ENCODE assay signal across 2 cellular contexts in the genomic region with DNA sequence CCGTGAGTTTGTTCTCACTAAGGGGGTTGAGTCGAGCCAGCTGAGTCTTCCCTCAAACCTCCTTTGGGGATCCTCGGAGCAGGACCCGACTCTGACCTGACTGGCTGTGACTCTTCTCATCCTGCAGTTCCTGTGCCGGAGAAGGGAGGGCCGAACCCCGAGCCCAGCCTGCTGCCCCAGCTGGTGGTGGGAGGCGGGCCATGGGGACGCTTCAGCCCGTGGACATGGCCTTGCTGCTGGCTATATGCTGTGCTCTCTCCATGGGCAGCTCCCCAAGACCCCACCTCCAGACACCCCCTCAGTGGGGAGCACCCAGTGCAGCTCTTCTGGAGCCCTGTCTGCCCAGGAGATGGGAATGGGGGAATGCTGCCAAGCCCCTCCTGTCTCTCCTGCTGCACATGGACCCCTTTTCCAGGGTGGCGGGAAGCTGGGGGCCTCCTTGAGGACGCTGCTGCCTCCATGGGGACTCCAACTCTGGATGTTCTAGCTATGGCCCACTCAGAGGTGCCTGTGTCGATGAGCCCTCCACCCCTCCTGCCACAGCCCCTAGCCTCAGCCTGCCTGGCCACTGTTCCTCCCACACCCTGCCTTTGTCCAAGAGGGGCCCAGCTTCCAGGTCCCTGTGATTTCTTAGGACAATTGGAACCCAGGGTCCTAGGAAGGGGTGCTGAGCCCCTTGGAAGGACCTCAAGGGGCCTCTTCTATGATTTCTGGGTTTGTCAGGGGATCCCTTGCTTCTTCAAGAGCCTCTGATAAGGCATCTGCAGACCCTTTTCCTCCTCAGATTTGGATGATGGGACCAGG.
A peak's percentile ranks its signal among the peaks of the same experiment; 100 is the strongest.
TF ChIP-seq lines count a peak whose summit lies in the region.

No MANE protein-coding gene starts in this region.

TF ChIP-seq in HepG2, 621 proteins besides CTCF, POLR2A, EP300 and RAD21:
- peak; percentile 45; the same call in 1 of the 2 replicates for TF ChIP-seq KDM2A (CRISPR knock-in tag; IDR thresholded peaks at IDR 0.05; ENCODE audit: borderline replicate concordance, low read depth)
- TF ChIP-seq AGO2 (optimal IDR thresholded peaks at IDR 0.05; ENCODE audit: low read depth, low read length): peak; percentile 97
- TF ChIP-seq CBX2 (IDR thresholded peaks at IDR 0.05; ENCODE audit: low read depth, low read length): no peak
- no peak for TF ChIP-seq CBX2 (CRISPR knock-in tag; IDR thresholded peaks at IDR 0.05; ENCODE audit: low read depth)
- TF ChIP-seq ZNF572 (CRISPR knock-in tag; IDR thresholded peaks at IDR 0.05): 0 out of 2 replicates have a peak, but pooled peaks have one; percentile 45
- TF ChIP-seq NFIC (IDR thresholded peaks at IDR 0.05; ENCODE audit: low read length): peak; percentile 34; the same call in 1 of the 2 replicates
- peak; percentile 40 for TF ChIP-seq POLR2G (IDR thresholded peaks at IDR 0.05; ENCODE audit: low read depth, low read length)
- TF ChIP-seq AGO1 (IDR thresholded peaks at IDR 0.05; ENCODE audit: low read depth, low read length, poor library complexity, severe bottlenecking): peak; percentile 92
- TF ChIP-seq ZNF207 (IDR thresholded peaks at IDR 0.05; ENCODE audit: borderline replicate concordance): no peak
- TF ChIP-seq, protein P1, sequence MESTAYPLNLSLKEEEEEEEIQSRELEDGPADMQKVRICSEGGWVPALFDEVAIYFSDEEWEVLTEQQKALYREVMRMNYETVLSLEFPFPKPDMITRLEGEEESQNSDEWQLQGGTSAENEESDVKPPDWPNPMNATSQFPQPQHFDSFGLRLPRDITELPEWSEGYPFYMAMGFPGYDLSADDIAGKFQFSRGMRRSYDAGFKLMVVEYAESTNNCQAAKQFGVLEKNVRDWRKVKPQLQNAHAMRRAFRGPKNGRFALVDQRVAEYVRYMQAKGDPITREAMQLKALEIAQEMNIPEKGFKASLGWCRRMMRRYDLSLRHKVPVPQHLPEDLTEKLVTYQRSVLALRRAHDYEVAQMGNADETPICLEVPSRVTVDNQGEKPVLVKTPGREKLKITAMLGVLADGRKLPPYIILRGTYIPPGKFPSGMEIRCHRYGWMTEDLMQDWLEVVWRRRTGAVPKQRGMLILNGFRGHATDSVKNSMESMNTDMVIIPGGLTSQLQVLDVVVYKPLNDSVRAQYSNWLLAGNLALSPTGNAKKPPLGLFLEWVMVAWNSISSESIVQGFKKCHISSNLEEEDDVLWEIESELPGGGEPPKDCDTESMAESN (CRISPR knock-in tag; conservative IDR thresholded peaks at IDR 0.05): 0 out of 2 replicates have a peak, but pooled peaks have one; percentile 44
- peak; percentile 26; the same call in 1 of the 2 replicates for TF ChIP-seq ZNF326 (CRISPR knock-in tag; IDR thresholded peaks at IDR 0.05; ENCODE audit: borderline replicate concordance)
- TF ChIP-seq, protein P2, sequence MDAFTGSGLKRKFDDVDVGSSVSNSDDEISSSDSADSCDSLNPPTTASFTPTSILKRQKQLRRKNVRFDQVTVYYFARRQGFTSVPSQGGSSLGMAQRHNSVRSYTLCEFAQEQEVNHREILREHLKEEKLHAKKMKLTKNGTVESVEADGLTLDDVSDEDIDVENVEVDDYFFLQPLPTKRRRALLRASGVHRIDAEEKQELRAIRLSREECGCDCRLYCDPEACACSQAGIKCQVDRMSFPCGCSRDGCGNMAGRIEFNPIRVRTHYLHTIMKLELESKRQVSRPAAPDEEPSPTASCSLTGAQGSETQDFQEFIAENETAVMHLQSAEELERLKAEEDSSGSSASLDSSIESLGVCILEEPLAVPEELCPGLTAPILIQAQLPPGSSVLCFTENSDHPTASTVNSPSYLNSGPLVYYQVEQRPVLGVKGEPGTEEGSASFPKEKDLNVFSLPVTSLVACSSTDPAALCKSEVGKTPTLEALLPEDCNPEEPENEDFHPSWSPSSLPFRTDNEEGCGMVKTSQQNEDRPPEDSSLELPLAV (CRISPR knock-in tag; conservative IDR thresholded peaks at IDR 0.05; ENCODE audit: low read depth): no peak
- no peak for TF ChIP-seq EED (CRISPR knock-in tag; IDR thresholded peaks at IDR 0.05)
- TF ChIP-seq, protein P3, sequence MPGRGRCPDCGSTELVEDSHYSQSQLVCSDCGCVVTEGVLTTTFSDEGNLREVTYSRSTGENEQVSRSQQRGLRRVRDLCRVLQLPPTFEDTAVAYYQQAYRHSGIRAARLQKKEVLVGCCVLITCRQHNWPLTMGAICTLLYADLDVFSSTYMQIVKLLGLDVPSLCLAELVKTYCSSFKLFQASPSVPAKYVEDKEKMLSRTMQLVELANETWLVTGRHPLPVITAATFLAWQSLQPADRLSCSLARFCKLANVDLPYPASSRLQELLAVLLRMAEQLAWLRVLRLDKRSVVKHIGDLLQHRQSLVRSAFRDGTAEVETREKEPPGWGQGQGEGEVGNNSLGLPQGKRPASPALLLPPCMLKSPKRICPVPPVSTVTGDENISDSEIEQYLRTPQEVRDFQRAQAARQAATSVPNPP (CRISPR knock-in tag; IDR thresholded peaks at IDR 0.05): no peak

TF ChIP-seq in HEK293, 187 proteins besides CTCF, POLR2A, EP300 and RAD21:
- TF ChIP-seq ZNF473 (tag by site-specific recombination; IDR thresholded peaks at IDR 0.05) (no peak), ZNF19 (tag by site-specific recombination; IDR thresholded peaks at IDR 0.05; ENCODE audit: low read depth) (no peak), ZNF366 (tag by site-specific recombination; conservative IDR thresholded peaks at IDR 0.05) (no peak), SP2 (tag by site-specific recombination; IDR thresholded peaks at IDR 0.05) (peak; percentile 31), ZNF266 (tag by site-specific recombination; IDR thresholded peaks at IDR 0.05; ENCODE audit: low read depth) (no peak), YY2 (tag by site-specific recombination; IDR thresholded peaks at IDR 0.05) (no peak), ZNF404 (tag by site-specific recombination; IDR thresholded peaks at IDR 0.05) (no peak), ZNF239 (tag by site-specific recombination; IDR thresholded peaks at IDR 0.05) (no peak), ZNF621 (tag by site-specific recombination; IDR thresholded peaks at IDR 0.05) (no peak), ZNF112 (tag by site-specific recombination; IDR thresholded peaks at IDR 0.05) (no peak), ZNF660 (tag by site-specific recombination; IDR thresholded peaks at IDR 0.05) (no peak), GLIS2 (tag by site-specific recombination; IDR thresholded peaks at IDR 0.05) (peak; percentile 32; the same call in 1 of the 2 replicates), ZBTB17 (tag by site-specific recombination; IDR thresholded peaks at IDR 0.05) (0 out of 2 replicates have a peak, but pooled peaks have one; percentile 18), YY1 (tag by site-specific recombination; IDR thresholded peaks at IDR 0.05) (no peak), ZNF530 (tag by site-specific recombination; IDR thresholded peaks at IDR 0.05; ENCODE audit: low read depth) (no peak), ZIC2 (tag by site-specific recombination; IDR thresholded peaks at IDR 0.05) (peak; percentile 30; the same call in 1 of the 2 replicates), ZNF37A (tag by site-specific recombination; IDR thresholded peaks at IDR 0.05) (no peak), ZNF626 (tag by site-specific recombination; IDR thresholded peaks at IDR 0.05) (no peak)
- TF ChIP-seq, protein P4, sequence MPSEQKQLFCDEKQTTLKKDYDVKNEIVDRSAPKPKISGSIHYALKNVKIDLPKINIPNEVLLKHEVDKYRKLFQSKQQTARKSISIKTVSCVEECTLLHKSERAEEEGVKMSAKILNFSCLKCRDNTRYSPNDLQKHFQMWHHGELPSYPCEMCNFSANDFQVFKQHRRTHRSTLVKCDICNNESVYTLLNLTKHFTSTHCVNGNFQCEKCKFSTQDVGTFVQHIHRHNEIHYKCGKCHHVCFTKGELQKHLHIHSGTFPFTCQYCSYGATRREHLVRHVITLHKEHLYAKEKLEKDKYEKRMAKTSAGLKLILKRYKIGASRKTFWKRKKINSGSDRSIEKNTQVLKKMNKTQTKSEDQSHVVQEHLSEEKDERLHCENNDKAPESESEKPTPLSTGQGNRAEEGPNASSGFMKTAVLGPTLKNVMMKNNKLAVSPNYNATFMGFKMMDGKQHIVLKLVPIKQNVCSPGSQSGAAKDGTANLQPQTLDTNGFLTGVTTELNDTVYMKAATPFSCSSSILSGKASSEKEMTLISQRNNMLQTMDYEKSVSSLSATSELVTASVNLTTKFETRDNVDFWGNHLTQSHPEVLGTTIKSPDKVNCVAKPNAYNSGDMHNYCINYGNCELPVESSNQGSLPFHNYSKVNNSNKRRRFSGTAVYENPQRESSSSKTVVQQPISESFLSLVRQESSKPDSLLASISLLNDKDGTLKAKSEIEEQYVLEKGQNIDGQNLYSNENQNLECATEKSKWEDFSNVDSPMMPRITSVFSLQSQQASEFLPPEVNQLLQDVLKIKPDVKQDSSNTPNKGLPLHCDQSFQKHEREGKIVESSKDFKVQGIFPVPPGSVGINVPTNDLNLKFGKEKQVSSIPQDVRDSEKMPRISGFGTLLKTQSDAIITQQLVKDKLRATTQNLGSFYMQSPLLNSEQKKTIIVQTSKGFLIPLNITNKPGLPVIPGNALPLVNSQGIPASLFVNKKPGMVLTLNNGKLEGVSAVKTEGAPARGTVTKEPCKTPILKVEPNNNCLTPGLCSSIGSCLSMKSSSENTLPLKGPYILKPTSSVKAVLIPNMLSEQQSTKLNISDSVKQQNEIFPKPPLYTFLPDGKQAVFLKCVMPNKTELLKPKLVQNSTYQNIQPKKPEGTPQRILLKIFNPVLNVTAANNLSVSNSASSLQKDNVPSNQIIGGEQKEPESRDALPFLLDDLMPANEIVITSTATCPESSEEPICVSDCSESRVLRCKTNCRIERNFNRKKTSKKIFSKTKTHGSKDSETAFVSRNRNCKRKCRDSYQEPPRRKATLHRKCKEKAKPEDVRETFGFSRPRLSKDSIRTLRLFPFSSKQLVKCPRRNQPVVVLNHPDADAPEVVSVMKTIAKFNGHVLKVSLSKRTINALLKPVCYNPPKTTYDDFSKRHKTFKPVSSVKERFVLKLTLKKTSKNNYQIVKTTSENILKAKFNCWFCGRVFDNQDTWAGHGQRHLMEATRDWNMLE (tag by site-specific recombination; conservative IDR thresholded peaks at IDR 0.05; ENCODE audit: low read depth): no peak
- TF ChIP-seq, protein P5, sequence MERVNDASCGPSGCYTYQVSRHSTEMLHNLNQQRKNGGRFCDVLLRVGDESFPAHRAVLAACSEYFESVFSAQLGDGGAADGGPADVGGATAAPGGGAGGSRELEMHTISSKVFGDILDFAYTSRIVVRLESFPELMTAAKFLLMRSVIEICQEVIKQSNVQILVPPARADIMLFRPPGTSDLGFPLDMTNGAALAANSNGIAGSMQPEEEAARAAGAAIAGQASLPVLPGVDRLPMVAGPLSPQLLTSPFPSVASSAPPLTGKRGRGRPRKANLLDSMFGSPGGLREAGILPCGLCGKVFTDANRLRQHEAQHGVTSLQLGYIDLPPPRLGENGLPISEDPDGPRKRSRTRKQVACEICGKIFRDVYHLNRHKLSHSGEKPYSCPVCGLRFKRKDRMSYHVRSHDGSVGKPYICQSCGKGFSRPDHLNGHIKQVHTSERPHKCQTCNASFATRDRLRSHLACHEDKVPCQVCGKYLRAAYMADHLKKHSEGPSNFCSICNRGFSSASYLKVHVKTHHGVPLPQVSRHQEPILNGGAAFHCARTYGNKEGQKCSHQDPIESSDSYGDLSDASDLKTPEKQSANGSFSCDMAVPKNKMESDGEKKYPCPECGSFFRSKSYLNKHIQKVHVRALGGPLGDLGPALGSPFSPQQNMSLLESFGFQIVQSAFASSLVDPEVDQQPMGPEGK (tag by site-specific recombination; IDR thresholded peaks at IDR 0.05): peak; percentile 36
- TF ChIP-seq, protein P6, sequence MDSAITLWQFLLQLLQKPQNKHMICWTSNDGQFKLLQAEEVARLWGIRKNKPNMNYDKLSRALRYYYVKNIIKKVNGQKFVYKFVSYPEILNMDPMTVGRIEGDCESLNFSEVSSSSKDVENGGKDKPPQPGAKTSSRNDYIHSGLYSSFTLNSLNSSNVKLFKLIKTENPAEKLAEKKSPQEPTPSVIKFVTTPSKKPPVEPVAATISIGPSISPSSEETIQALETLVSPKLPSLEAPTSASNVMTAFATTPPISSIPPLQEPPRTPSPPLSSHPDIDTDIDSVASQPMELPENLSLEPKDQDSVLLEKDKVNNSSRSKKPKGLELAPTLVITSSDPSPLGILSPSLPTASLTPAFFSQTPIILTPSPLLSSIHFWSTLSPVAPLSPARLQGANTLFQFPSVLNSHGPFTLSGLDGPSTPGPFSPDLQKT (IDR thresholded peaks at IDR 0.05; ENCODE audit: borderline replicate concordance, low read depth, low read length): no peak
- TF ChIP-seq, protein P7, sequence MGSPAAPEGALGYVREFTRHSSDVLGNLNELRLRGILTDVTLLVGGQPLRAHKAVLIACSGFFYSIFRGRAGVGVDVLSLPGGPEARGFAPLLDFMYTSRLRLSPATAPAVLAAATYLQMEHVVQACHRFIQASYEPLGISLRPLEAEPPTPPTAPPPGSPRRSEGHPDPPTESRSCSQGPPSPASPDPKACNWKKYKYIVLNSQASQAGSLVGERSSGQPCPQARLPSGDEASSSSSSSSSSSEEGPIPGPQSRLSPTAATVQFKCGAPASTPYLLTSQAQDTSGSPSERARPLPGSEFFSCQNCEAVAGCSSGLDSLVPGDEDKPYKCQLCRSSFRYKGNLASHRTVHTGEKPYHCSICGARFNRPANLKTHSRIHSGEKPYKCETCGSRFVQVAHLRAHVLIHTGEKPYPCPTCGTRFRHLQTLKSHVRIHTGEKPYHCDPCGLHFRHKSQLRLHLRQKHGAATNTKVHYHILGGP (tag by site-specific recombination; IDR thresholded peaks at IDR 0.05): no peak
- TF ChIP-seq, protein P8, sequence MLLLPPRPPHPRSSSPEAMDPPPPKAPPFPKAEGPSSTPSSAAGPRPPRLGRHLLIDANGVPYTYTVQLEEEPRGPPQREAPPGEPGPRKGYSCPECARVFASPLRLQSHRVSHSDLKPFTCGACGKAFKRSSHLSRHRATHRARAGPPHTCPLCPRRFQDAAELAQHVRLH (tag by site-specific recombination; IDR thresholded peaks at IDR 0.05): no peak
